1 cellular context compared by ENCODE assay signal in the genomic region with DNA sequence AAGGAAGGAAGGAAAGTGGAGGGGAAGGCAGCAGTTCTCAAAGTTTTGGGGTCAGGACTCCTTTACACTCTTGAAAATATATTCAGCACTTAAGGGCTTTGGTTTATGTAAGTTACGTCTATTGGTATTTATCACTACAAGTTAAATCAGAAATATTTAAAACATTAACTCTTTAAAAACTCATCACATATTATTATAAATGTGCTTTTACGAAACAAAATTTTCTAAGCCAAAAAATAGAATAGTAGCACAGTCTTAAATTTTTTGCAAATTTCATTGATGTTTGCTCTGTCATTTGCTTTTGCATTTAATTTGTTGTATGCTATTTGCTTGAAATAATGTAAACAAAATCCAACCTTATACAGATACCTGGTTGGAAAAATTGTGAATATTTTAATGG.
TF ChIP-seq lines count a peak whose summit lies in the region.

No MANE protein-coding gene starts in this region.

TF ChIP-seq in GM23338, 12 proteins besides CTCF, POLR2A, EP300 and RAD21 (continued from another document):
- no peak for TF ChIP-seq ZNF462 (CRISPR knock-in tag; IDR thresholded peaks at IDR 0.05)
- TF ChIP-seq ZNF331 (CRISPR knock-in tag; IDR thresholded peaks at IDR 0.05; ENCODE audit: low read depth) = no peak
- TF ChIP-seq NANOG (IDR thresholded peaks at IDR 0.05; ENCODE audit: borderline replicate concordance) = no peak
- no peak for TF ChIP-seq REST (IDR thresholded peaks at IDR 0.05; ENCODE audit: unreplicated experiment)
- no peak for TF ChIP-seq JUNB (IDR thresholded peaks at IDR 0.05; ENCODE audit: unreplicated experiment)
- TF ChIP-seq POLR2AphosphoS5 (IDR thresholded peaks at IDR 0.05; ENCODE audit: low read depth) = no peak
- no peak for TF ChIP-seq CREB1 (CRISPR knock-in tag; IDR thresholded peaks at IDR 0.05; ENCODE audit: low read depth)
